ENCODE assay signal across 38 cellular contexts in genomic region chr7:116034411-116034810, GRCh38. TPM values are rescaled to one million over a fixed set of nuclear protein-coding genes. Genes with fewer than 3 reads are reported as not detected.
DNase-seq lines count a peak whose midpoint lies in the region; ATAC-seq, FAIRE-seq and TF ChIP-seq lines count a peak whose summit lies in the region.
"Had no signal": no experiment of that assay in that cellular context is flagged by ENCODE, and none has a peak within 500 bp of the region (broad histone marks: within the 10 kb centered on the region; RNA-seq: fewer than 3 reads in every experiment).

No MANE protein-coding gene starts in this region.

- intact Hi-C loops in endothelial cell of umbilical vein (cut with micrococcal nuclease) (no loop called here), sciatic nerve (cut with DNase I) (no loop called here)

- H2BK5ac ChIP-seq in trophoblast cell (ENCODE audit: low read depth, low read length, poor library complexity): no peak overlapping the region

- H2AFZ ChIP-seq in OCI-LY3 (ENCODE audit: low read depth, low read length) (no peak overlapping the region), endothelial cell of umbilical vein (ENCODE audit: low read depth, low read length) (peak overlapping the region; percentile 16), trophoblast cell (ENCODE audit: insufficient read depth, low read length, poor library complexity) (no peak overlapping the region)

- H3K23ac ChIP-seq in trophoblast cell (ENCODE audit: low read length): no peak overlapping the region

- peak; percentile 14 for ATAC-seq in foreskin keratinocyte
- ATAC-seq in HG03095 (IDR thresholded peaks at IDR 0.05; ENCODE audit: unreplicated experiment): no peak
- no peak for ATAC-seq in activated T-cell treated with anti-CD3 and anti-CD28 coated beads, Interleukin-2, amount 50 U/mL, for 4 hours
- no peak for ATAC-seq in sciatic nerve
- ATAC-seq: A549; CD8-positive, alpha-beta T cell had no signal

- H3K4ac ChIP-seq in trophoblast cell (ENCODE audit: low read depth, low read length): no peak overlapping the region

- no peak overlapping the region for H2BK12ac ChIP-seq in trophoblast cell (ENCODE audit: low read length)

- H3K79me2 ChIP-seq in OCI-LY3 (ENCODE audit: low read length) (peaks cover 85% of the 10 kb centered on the region), endothelial cell of umbilical vein (ENCODE audit: control insufficient read depth, insufficient read depth, low read length) (no peaks in the 10 kb centered on the region), trophoblast cell (ENCODE audit: control insufficient read depth, insufficient read depth, low read length, poor library complexity) (no peaks in the 10 kb centered on the region)

- H3K79me1 ChIP-seq in trophoblast cell (ENCODE audit: low read length): no peaks in the 10 kb centered on the region

- BruUV-seq in endothelial cell of umbilical vein (replicated peaks; lab: Mats Ljungman, UMichigan): no TSS peak

- no peaks in the 10 kb centered on the region for H3K9me3 ChIP-seq in OCI-LY3 (ENCODE audit: insufficient read depth, low read length)
- H3K9me3 ChIP-seq in endothelial cell of umbilical vein (replicated peaks; ENCODE audit: control insufficient read depth, insufficient read depth, low read length): no peaks in the 10 kb centered on the region
- H3K9me3 ChIP-seq in trophoblast cell (ENCODE audit: insufficient read depth, low read depth, low read length): no peaks in the 10 kb centered on the region
- H3K9me3 ChIP-seq: A549, BE2C, BLaER1, Caco-2 had no signal

- dilution Hi-C loops in endothelial cell of umbilical vein (cut with MboI; ENCODE audit: extremely low pct_ligation_motif_present, low sequenced_read_pairs): no loop called here

- no peak overlapping the region for H2AK5ac ChIP-seq in trophoblast cell (ENCODE audit: low read length)

- H4K12ac ChIP-seq in trophoblast cell (ENCODE audit: low read depth, low read length): no peak overlapping the region

- H3K18ac ChIP-seq in trophoblast cell (ENCODE audit: low read length): no peak overlapping the region

- H3K27ac ChIP-seq in OCI-LY3 (ENCODE audit: low read length): peak overlapping the region; percentile 7; the same call in 1 of the 2 replicates
- no peak overlapping the region for H3K27ac ChIP-seq in endothelial cell of umbilical vein (ENCODE audit: insufficient read depth, low read depth, low read length)
- H3K27ac ChIP-seq in foreskin keratinocyte: no peak overlapping the region
- H3K27ac ChIP-seq in trophoblast cell (ENCODE audit: low read depth, low read length): no peak overlapping the region
- H3K27ac ChIP-seq: 22Rv1; A549; BLaER1; BLaER1 treated with 17β-estradiol and CSF1 and Interleukin-3, amounts not matched to agents 10 nM and 100 nM; C4-2B had no signal

- CTCF ChIA-PET in endothelial cell of umbilical vein (lab: Charles Lee): interaction anchor here (1.7 kb wide), 1 partner anchor 9 kb away, joined by 5 read pairs; no protein-coding TSS in a partner anchor

- no peak overlapping the region for H4K8ac ChIP-seq in trophoblast cell (ENCODE audit: low read depth, low read length)

- no peak overlapping the region for H3K4me3 ChIP-seq in OCI-LY3 (ENCODE audit: low read length)
- H3K4me3 ChIP-seq in endothelial cell of umbilical vein (replicated peaks in 1 of 3; ENCODE audit: insufficient read depth in 1 of 3, low read depth in 1 of 3, low read length in 3 of 3): no peak overlapping the region
- no peak overlapping the region for H3K4me3 ChIP-seq in trophoblast cell (ENCODE audit: low read depth, low read length)
- H3K4me3 ChIP-seq: A549; BLaER1; BLaER1 treated with 17β-estradiol and CSF1 and Interleukin-3, amounts not matched to agents 10 nM and 100 nM had no signal

- DNase-seq in endothelial cell of umbilical vein (ENCODE audit: low read depth, low spot score) (no peak), foreskin keratinocyte (peak in 1 of 2 donors; percentile 52), trophoblast cell (peak; percentile 41 to 50), sciatic nerve (ENCODE audit: low spot score) (no peak), inferior parietal cortex (ENCODE audit: extremely low spot score) (no peak)
- DNase-seq in activated T-cell treated with anti-CD3 and anti-CD28 coated beads, Interleukin-2, amount 50 U/mL, for 4 hours: no peak
- DNase-seq: 8988T; ACHN; AML-193; BE2C; C1 segment of cervical spinal cord; Caco-2; Calu3; CD4-positive, alpha-beta memory T cell; CD4-positive, alpha-beta T cell; CD4-positive, CD25-positive, alpha-beta regulatory T cell; CD8-positive, alpha-beta memory T cell; CD8-positive, alpha-beta T cell; COR-L47; DMS 273 treated with DMSO at 0.1 percent for 48 hours; DMS153; DMS53; DMS79; DMS79 treated with DMSO at 0.1 percent for 48 hours; DND-41; EL had no signal

- H3K4me3 Mint-ChIP-seq in activated T-cell treated with anti-CD3 and anti-CD28 coated beads, Interleukin-2, amount 50 U/mL, for 4 hours: no peak overlapping the region
- H3K4me3 Mint-ChIP-seq: B cell; CD14-positive monocyte; CD4-positive, alpha-beta memory T cell; CD4-positive, alpha-beta T cell; CD4-positive, CD25-positive, alpha-beta regulatory T cell; CD8-positive, alpha-beta memory T cell; CD8-positive, alpha-beta T cell had no signal

- WGBS in trophoblast cell (ENCODE audit: extremely low coverage, insufficient coverage, insufficient read length): no CpG with 5 or more reads among the region's 3 CpGs

- POLR2A ChIA-PET in endothelial cell of umbilical vein (lab: Charles Lee): no interaction called here

- peaks cover 43% of the 10 kb centered on the region for H3K4me1 ChIP-seq in OCI-LY3 (ENCODE audit: low read length)
- peaks cover 13% of the 10 kb centered on the region for H3K4me1 ChIP-seq in endothelial cell of umbilical vein (ENCODE audit: control insufficient read depth, extremely low read depth, insufficient read depth, low read length)
- H3K4me1 ChIP-seq in foreskin keratinocyte: no peaks in the 10 kb centered on the region
- H3K4me1 ChIP-seq in trophoblast cell (ENCODE audit: control insufficient read depth in 1 of 2, insufficient read depth in 2 of 2, low read length in 2 of 2): no peaks in the 10 kb centered on the region
- H3K4me1 ChIP-seq: BE2C, BLaER1, Caco-2 had no signal

- no peaks in the 10 kb centered on the region for H3K4me1 Mint-ChIP-seq in activated T-cell treated with anti-CD3 and anti-CD28 coated beads, Interleukin-2, amount 50 U/mL, for 4 hours (ENCODE audit: low read depth)
- H3K4me1 Mint-ChIP-seq: CD4-positive, alpha-beta memory T cell; CD4-positive, CD25-positive, alpha-beta regulatory T cell; CD8-positive, alpha-beta memory T cell had no signal

- H3K9ac ChIP-seq in OCI-LY3 (ENCODE audit: low read length): no peak overlapping the region
- H3K9ac ChIP-seq in endothelial cell of umbilical vein (replicated peaks; ENCODE audit: extremely low read depth, insufficient read depth, low read length): no peak overlapping the region
- no peak overlapping the region for H3K9ac ChIP-seq in trophoblast cell (ENCODE audit: low read length)
- H3K9ac ChIP-seq: BLaER1; BLaER1 treated with 17β-estradiol and CSF1 and Interleukin-3, amounts not matched to agents 10 nM and 100 nM had no signal

- no peak overlapping the region for H3K14ac ChIP-seq in trophoblast cell (ENCODE audit: low read length)

- FAIRE-seq in endothelial cell of umbilical vein (lab: Jason Lieb, UNC): no peak
- FAIRE-seq: A204.1, A549, D721Med had no signal

- H4K91ac ChIP-seq in trophoblast cell (ENCODE audit: low read depth, low read length): no peak overlapping the region

- H3K27me3 ChIP-seq in OCI-LY3 (ENCODE audit: low read depth, low read length): no peaks in the 10 kb centered on the region
- no peaks in the 10 kb centered on the region for H3K27me3 ChIP-seq in endothelial cell of umbilical vein (ENCODE audit: control insufficient read depth in 2 of 2, insufficient read depth in 2 of 2, low read length in 2 of 2)
- peaks cover 16% of the 10 kb centered on the region for H3K27me3 ChIP-seq in foreskin keratinocyte
- H3K27me3 ChIP-seq in trophoblast cell (ENCODE audit: insufficient read depth, low read length): no peaks in the 10 kb centered on the region
- H3K27me3 ChIP-seq: BE2C; BLaER1; BLaER1 treated with 17β-estradiol and CSF1 and Interleukin-3, amounts not matched to agents 10 nM and 100 nM had no signal

- no peak for TF ChIP-seq CTCF in OCI-LY3 (IDR thresholded peaks at IDR 0.05; ENCODE audit: low read depth, low read length)
- TF ChIP-seq CTCF in endothelial cell of umbilical vein (IDR thresholded peaks at IDR 0.05; ENCODE audit: extremely low read depth in 1 of 2, insufficient read depth in 1 of 2, low read depth in 1 of 2, low read length in 2 of 2): no peak
- TF ChIP-seq CTCF in foreskin keratinocyte (conservative IDR thresholded peaks at IDR 0.05): no peak

- H3K27me3 Mint-ChIP-seq in activated T-cell treated with anti-CD3 and anti-CD28 coated beads, Interleukin-2, amount 50 U/mL, for 4 hours (ENCODE audit: low read depth): no peaks in the 10 kb centered on the region
- H3K27me3 Mint-ChIP-seq: B cell; CD4-positive, alpha-beta memory T cell; CD4-positive, CD25-positive, alpha-beta regulatory T cell had no signal

- H3K36me3 Mint-ChIP-seq in activated T-cell treated with anti-CD3 and anti-CD28 coated beads, Interleukin-2, amount 50 U/mL, for 4 hours (ENCODE audit: insufficient read depth): no peaks in the 10 kb centered on the region
- H3K36me3 Mint-ChIP-seq: CD14-positive monocyte; CD4-positive, alpha-beta memory T cell; CD4-positive, CD25-positive, alpha-beta regulatory T cell; CD8-positive, alpha-beta memory T cell; CD8-positive, alpha-beta T cell had no signal

- no peaks in the 10 kb centered on the region for H3K9me1 ChIP-seq in endothelial cell of umbilical vein (replicated peaks; ENCODE audit: control insufficient read depth, extremely low read depth, insufficient read depth, low read length)

- TF ChIP-seq POLR2A in endothelial cell of umbilical vein (IDR thresholded peaks at IDR 0.05; ENCODE audit: low read depth, low read length): no peak

- H2BK120ac ChIP-seq in trophoblast cell (ENCODE audit: insufficient read depth, low read length, poor library complexity): no peak overlapping the region

- H3K4me2 ChIP-seq in OCI-LY3 (ENCODE audit: low read length): no peak overlapping the region
- H3K4me2 ChIP-seq in endothelial cell of umbilical vein (ENCODE audit: insufficient read depth, low read length): no peak overlapping the region
- H3K4me2 ChIP-seq in trophoblast cell (ENCODE audit: low read length): no peak overlapping the region
- H3K4me2 ChIP-seq: A549, BLaER1 had no signal

- H3K36me3 ChIP-seq in OCI-LY3 (replicated peaks; ENCODE audit: low read depth, low read length) (peaks cover 58% of the 10 kb centered on the region), endothelial cell of umbilical vein (ENCODE audit: control insufficient read depth in 2 of 2, extremely low read depth in 1 of 2, insufficient read depth in 2 of 2, low read length in 2 of 2) (no peaks in the 10 kb centered on the region), trophoblast cell (ENCODE audit: control insufficient read depth in 1 of 2, insufficient read depth in 2 of 2, low read length in 2 of 2) (no peaks in the 10 kb centered on the region)
- H3K36me3 ChIP-seq: BE2C; BLaER1; BLaER1 treated with 17β-estradiol and CSF1 and Interleukin-3, amounts not matched to agents 10 nM and 100 nM had no signal

- no peaks in the 10 kb centered on the region for H3K9me3 Mint-ChIP-seq in activated T-cell treated with anti-CD3 and anti-CD28 coated beads, Interleukin-2, amount 50 U/mL, for 4 hours
- H3K9me3 Mint-ChIP-seq: CD14-positive monocyte; CD4-positive, alpha-beta T cell; CD8-positive, alpha-beta memory T cell; CD8-positive, alpha-beta T cell had no signal

- H4K20me1 ChIP-seq in OCI-LY3 (ENCODE audit: insufficient read depth, low read length): peaks cover 82% of the 10 kb centered on the region
- no peaks in the 10 kb centered on the region for H4K20me1 ChIP-seq in endothelial cell of umbilical vein (replicated peaks; ENCODE audit: control insufficient read depth, extremely low read depth, insufficient read depth, low read length)
- H4K20me1 ChIP-seq: BLaER1; BLaER1 treated with 17β-estradiol and CSF1 and Interleukin-3, amounts not matched to agents 10 nM and 100 nM had no signal

RNA-seq across cellular contexts. Expression of gene TFEC, which starts 3.8 kb away (rescaled TPM):
- total RNA-seq in endothelial cell of umbilical vein: 7.9 TPM in 2 replicates
- polyA plus RNA-seq in endothelial cell of umbilical vein: 3.3 and 3.6 TPM in 2 replicates
- 1.7 and 2.8 TPM in 2 replicates for polyA plus RNA-seq in endothelial cell of umbilical vein (2011; cell fraction: cytosol; rRNA removed)
- 16.5 and 22.8 TPM in 2 replicates for polyA plus RNA-seq in endothelial cell of umbilical vein (2011; cell fraction: nucleus; rRNA removed)
- polyA plus RNA-seq in endothelial cell of umbilical vein (2012): 5.8 and 20.5 TPM in 2 replicates
- 6.7 and 7.7 TPM in 2 replicates for polyA minus RNA-seq in endothelial cell of umbilical vein
- not detected for polyA minus RNA-seq in endothelial cell of umbilical vein (2011; cell fraction: cytosol; rRNA and poly(A)+ RNA removed)
- 14.3 and 24.1 TPM in 2 replicates for polyA minus RNA-seq in endothelial cell of umbilical vein (2011; cell fraction: nucleus; rRNA and poly(A)+ RNA removed)
- total RNA-seq in foreskin keratinocyte: not detected in 2 replicates
- not detected in 2 replicates for polyA plus RNA-seq in foreskin keratinocyte
- 0.08 and 0.19 TPM in 2 replicates for polyA plus RNA-seq in trophoblast cell (2013)
- 1 to 10 TPM in 1 of 3 donors, under 1 TPM in 2; 0.66 to 1.9 (median 0.73) TPM for total RNA-seq in activated T-cell treated with anti-CD3 and anti-CD28 coated beads, Interleukin-2, amount 50 U/mL, for 4 hours
- total RNA-seq in sciatic nerve: 10.3 TPM
- total RNA-seq: Calu3; CD4-positive, alpha-beta T cell; CD8-positive, alpha-beta T cell had no signal
- polyA plus RNA-seq: BJ; CD4-positive, CD25-positive, alpha-beta regulatory T cell; CD8-positive, alpha-beta memory T cell had no signal

Comparison
In these comparisons a context has a peak if more than half of its experiments do, and no peak if none do; other contexts are left out.
1. DNase-seq: peak in trophoblast cell (2 of 2); none in endothelial cell of umbilical vein (single experiment), activated T-cell treated with anti-CD3 and anti-CD28 coated beads, Interleukin-2, amount 50 U/mL, for 4 hours (single experiment), sciatic nerve (single experiment) and inferior parietal cortex (single experiment).